ENCODE assay signal across 8 cellular contexts in genomic region chr7:114865564-114865963, GRCh38. TPM values are rescaled to one million over a fixed set of nuclear protein-coding genes. Genes with fewer than 3 reads are reported as not detected.
DNase-seq lines count a peak whose midpoint lies in the region; ATAC-seq and TF ChIP-seq lines count a peak whose summit lies in the region.

No MANE protein-coding gene starts in this region.

- H2AFZ ChIP-seq in fibroblast of lung (ENCODE audit: low read length) = no peak overlapping the region

- ATAC-seq in HG02588 (IDR thresholded peaks at IDR 0.05; ENCODE audit: unreplicated experiment) (peak; percentile 94), upper lobe of left lung (ENCODE audit: low FRiP score in 2 of 2) (peak in 1 of 2 donors; percentile 88)

- H3K4me2 ChIP-seq in fibroblast of lung (ENCODE audit: extremely low read depth, insufficient read depth, low read length) = no peak overlapping the region

- TF ChIP-seq POLR2A in ovary (IDR thresholded peaks at IDR 0.05) = no peak
- no peak for TF ChIP-seq POLR2A in upper lobe of left lung (IDR thresholded peaks at IDR 0.05)

- H3K4me1 ChIP-seq in fibroblast of lung (ENCODE audit: control insufficient read depth, extremely low read depth, insufficient read depth, low read length) = no peaks in the 10 kb centered on the region
- no peaks in the 10 kb centered on the region for H3K4me1 ChIP-seq in ovary (ENCODE audit: insufficient read depth)
- H3K4me1 ChIP-seq in upper lobe of left lung = no peaks in the 10 kb centered on the region

- no peaks in the 10 kb centered on the region for H3K79me2 ChIP-seq in fibroblast of lung (ENCODE audit: control insufficient read depth, insufficient read depth, low read length)

- peak; percentile 26 for DNase-seq in NK-92 treated with Interleukin-12 subunit alpha and Interleukin-12 subunit beta, amount 100 ng/mL, for 24 hours (lab: John Stamatoyannopoulos, UW)
- DNase-seq in NK-92 (lab: John Stamatoyannopoulos, UW; ENCODE audit: unreplicated experiment) = no peak
- peak; percentile 3 for DNase-seq in NCI-H2171 (lab: John Stamatoyannopoulos, UW)
- DNase-seq in activated CD8-positive, alpha-beta memory T cell treated with anti-CD3 and anti-CD28 coated beads, Interleukin-2, amount 50 U/mL, for 4 hours = peak; percentile 58
- DNase-seq in fibroblast of lung (ENCODE audit: low read depth in 2 of 2) = peak; percentile 52 to 79
- DNase-seq in ovary = peak; percentile 18 to 45 (median 21)
- DNase-seq in upper lobe of left lung = peak in 1 of 2 donors; percentile 54

- 88 to 89% (median 89%) methylated on average over 1 of the region's 1 CpG for WGBS in ovary, 3 donors
- 75 to 90% methylated on average over 1 of the region's 1 CpG for WGBS in upper lobe of left lung, 2 donors

- peak; percentile 75 to 90 for TF ChIP-seq CTCF in fibroblast of lung (conservative IDR thresholded peaks at IDR 0.05 in 1 of 2, IDR thresholded peaks at IDR 0.05 in 1 of 2; ENCODE audit: low read depth in 1 of 2, low read length in 2 of 2)
- TF ChIP-seq CTCF in ovary (IDR thresholded peaks at IDR 0.05) = no peak
- peak; percentile 53 to 67 (median 66) for TF ChIP-seq CTCF in upper lobe of left lung (IDR thresholded peaks at IDR 0.05)

- no peaks in the 10 kb centered on the region for H4K20me1 ChIP-seq in fibroblast of lung (ENCODE audit: control insufficient read depth, extremely low read depth, insufficient read depth, low read length)

- no peak for TF ChIP-seq EP300 in ovary (IDR thresholded peaks at IDR 0.05)
- no peak for TF ChIP-seq EP300 in upper lobe of left lung (IDR thresholded peaks at IDR 0.05)

- H3K36me3 ChIP-seq in fibroblast of lung (ENCODE audit: control insufficient read depth, insufficient read depth, low read length) = no peaks in the 10 kb centered on the region
- H3K36me3 ChIP-seq in ovary = no peaks in the 10 kb centered on the region
- H3K36me3 ChIP-seq in upper lobe of left lung = no peaks in the 10 kb centered on the region

- no peak overlapping the region for H3K9ac ChIP-seq in fibroblast of lung (ENCODE audit: insufficient read depth, low read length)

- intact Hi-C loops in ovary (cut with DNase I) = no loop called here

- H3K27ac ChIP-seq in fibroblast of lung (ENCODE audit: insufficient read depth, low read length) (no peak overlapping the region), ovary (no peak overlapping the region), upper lobe of left lung (no peak overlapping the region)

- no peaks in the 10 kb centered on the region for H3K9me3 ChIP-seq in fibroblast of lung (ENCODE audit: control insufficient read depth, insufficient read depth, low read depth, low read length)
- no peaks in the 10 kb centered on the region for H3K9me3 ChIP-seq in ovary
- no peaks in the 10 kb centered on the region for H3K9me3 ChIP-seq in upper lobe of left lung

- H3K27me3 ChIP-seq in fibroblast of lung (ENCODE audit: control insufficient read depth, insufficient read depth, low read length) = no peaks in the 10 kb centered on the region
- no peaks in the 10 kb centered on the region for H3K27me3 ChIP-seq in ovary
- no peaks in the 10 kb centered on the region for H3K27me3 ChIP-seq in upper lobe of left lung

- no peak overlapping the region for H3K4me3 ChIP-seq in fibroblast of lung (replicated peaks in 1 of 4; ENCODE audit: control extremely low read depth in 1 of 4, insufficient read depth in 1 of 4, low read depth in 3 of 4, low read length in 4 of 4)
- no peak overlapping the region for H3K4me3 ChIP-seq in ovary
- H3K4me3 ChIP-seq in upper lobe of left lung = no peak overlapping the region

RNA-seq across cellular contexts. Expression of gene MDFIC, which starts 56.3 kb away (rescaled TPM):
- total RNA-seq in fibroblast of lung = 41.6 and 67.4 TPM in 2 replicates
- 38.7 and 46.3 TPM in 2 replicates for polyA plus RNA-seq in fibroblast of lung
- polyA plus RNA-seq in fibroblast of lung (2012) = 39.1 and 50.9 TPM in 2 replicates
- 3.7 and 23.6 TPM in 2 replicates for polyA minus RNA-seq in fibroblast of lung (ENCODE audit: low replicate concordance)
- 10 to 100 TPM; 13.1 to 25.6 (median 17.9) TPM for total RNA-seq in ovary
- 10 to 100 TPM; 10.6 to 30.0 TPM for polyA plus RNA-seq in ovary
- total RNA-seq in upper lobe of left lung = 10 to 100 TPM; 13.8 to 63.9 (median 31.8) TPM

Comparison
In these comparisons a context has a peak if more than half of its experiments do, and no peak if none do; other contexts are left out.
1. CTCF ChIP-seq: peak in fibroblast of lung (2 of 2) and upper lobe of left lung (6 of 6); none in ovary (0 of 3).